In genomic region chr4:25313194-25313895, GRCh38 we compare ENCODE assay signal across 8 cellular contexts. TPM values are rescaled to one million over a fixed set of nuclear protein-coding genes. Genes with fewer than 3 reads are reported as not detected.
A peak's percentile ranks its signal among the peaks of the same experiment; 100 is the strongest.
DNase-seq lines count a peak whose midpoint lies in the region; ATAC-seq, FAIRE-seq and TF ChIP-seq lines count a peak whose summit lies in the region.

No MANE protein-coding gene starts in this region.

- no peaks in the 10 kb centered on the region for H3K27me3 ChIP-seq in A673 (replicated peaks; ENCODE audit: insufficient read depth, low read depth, low read length, poor library complexity)
- H3K27me3 ChIP-seq in K562 (ENCODE audit: control insufficient read depth in 2 of 2, insufficient read depth in 2 of 2, low read length in 2 of 2), result no peaks in the 10 kb centered on the region
- H3K27me3 ChIP-seq in lung (ENCODE audit: control insufficient read depth, insufficient read depth), result no peaks in the 10 kb centered on the region

- POLR2A ChIA-PET in A673 (lab: Charles Lee; ENCODE audit: low non-redundant PET), result no interaction called here
- POLR2A ChIA-PET in HEK293T (lab: Yijun Ruan, JAX), result interaction anchor here (1.0 to 1.7 kb wide), 6 partner anchors 8 to 152 kb away, joined by 3 to 7 read pairs (median 4); partner anchors contain the start of gene ANAPC4
- POLR2A ChIA-PET in K562 (lab: Yijun Ruan, JAX), result interaction anchor here (0.6 to 1.7 kb wide), 8 partner anchors 11 to 153 kb away, joined by 3 to 5 read pairs (median 4); partner anchors contain the start of gene SEPSECS

- TF ChIP-seq RAD21 in K562 (CRISPR knock-in tag; conservative IDR thresholded peaks at IDR 0.05 in 1 of 2, IDR thresholded peaks at IDR 0.05 in 1 of 2), result no peak

- H3K36me3 ChIP-seq in A673 (ENCODE audit: insufficient read depth, low read length, poor library complexity, severe bottlenecking) (peaks cover 4% of the 10 kb centered on the region), K562 (ENCODE audit: control insufficient read depth, insufficient read depth, low read length) (peaks cover 39% of the 10 kb centered on the region; the same call in 2 of the 3 replicates), lung (ENCODE audit: control insufficient read depth in 2 of 2, insufficient read depth in 2 of 2, low read length in 2 of 2) (peaks cover 1 to 4% of the 10 kb centered on the region in 2 donors)

- BruUV-seq in A673 (replicated peaks; lab: Mats Ljungman, UMichigan) (no TSS peak), K562 (replicated peaks; lab: Mats Ljungman, UMichigan) (no TSS peak)

- ATAC-seq in K562, result no peak
- ATAC-seq in lung (ENCODE audit: insufficient read depth, low FRiP score), result no peak
- no peak for ATAC-seq in HG03045 (IDR thresholded peaks at IDR 0.05; ENCODE audit: unreplicated experiment)
- no peak for ATAC-seq in GM18868 (IDR thresholded peaks at IDR 0.05; ENCODE audit: unreplicated experiment)

- no peaks in the 10 kb centered on the region for H3K9me1 ChIP-seq in K562 (ENCODE audit: control insufficient read depth, insufficient read depth, low read length)

- peak overlapping the region; percentile 85 for H3K27ac ChIP-seq in A673 (ENCODE audit: low read depth, low read length, poor library complexity, severe bottlenecking)
- H3K27ac ChIP-seq in K562 (ENCODE audit: extremely low read depth, low read depth, low read length), result peak overlapping the region; percentile 79
- H3K27ac ChIP-seq in lung (ENCODE audit: low read depth in 1 of 2, low read length in 1 of 2), result peak overlapping the region in 1 of 2 donors; percentile 82

- H3K9ac ChIP-seq in K562 (ENCODE audit: insufficient read depth in 1 of 2, low read depth in 2 of 2, low read length in 2 of 2), result peak overlapping the region; percentile 93 to 99

- H2AFZ ChIP-seq in K562 (ENCODE audit: low read depth, low read length), result peak overlapping the region; percentile 99

- intact Hi-C loops in A673 (cut with micrococcal nuclease; ENCODE audit: unreplicated experiment) (loop anchor here (5.0 kb wide), 1 partner anchor 81 kb away; the partner anchor contains the start of gene PI4K2B), K562 (cut with micrococcal nuclease) (loop anchor here (2.0 to 5.0 kb wide), 2 partner anchors 64 to 79 kb away; partner anchors contain the start of genes ANAPC4 and PI4K2B)

- no peaks in the 10 kb centered on the region for H4K20me1 ChIP-seq in K562 (replicated peaks; ENCODE audit: control insufficient read depth, insufficient read depth, low read length)

- whole genome bisulfite sequencing in K562 (ENCODE audit: insufficient coverage, low coverage, missing lambda C conversion rate), result 48% methylated on average over 23 of the region's 23 CpGs
- WGBS in lung, 2 donors, result 19 to 22% methylated on average over 23 of the region's 23 CpGs

- H3K4me3 ChIP-seq in A673 (ENCODE audit: low read depth, low read length, poor library complexity, severe bottlenecking) (peak overlapping the region; percentile 82), K562 (peak overlapping the region; percentile 67), lung (peak overlapping the region; percentile 98)

- in situ Hi-C loops in K562 (cut with MboI), result no loop called here

- no peak for TF ChIP-seq CTCF in A673 (conservative IDR thresholded peaks at IDR 0.05; ENCODE audit: low read depth, low read length)
- no peak for TF ChIP-seq CTCF in K562 (IDR thresholded peaks at IDR 0.05 in 2 of 3, conservative IDR thresholded peaks at IDR 0.05 in 1 of 3; ENCODE audit: insufficient read depth in 2 of 3, low read depth in 1 of 3, low read length in 3 of 3)
- no peak for TF ChIP-seq CTCF in lung (IDR thresholded peaks at IDR 0.05; ENCODE audit: control extremely low read depth, extremely low read depth)

- peak overlapping the region; percentile 90 for H3K4me2 ChIP-seq in K562 (ENCODE audit: insufficient read depth, low read length)

- peak; percentile 14 for DNase-seq in A673 (ENCODE audit: low spot score)
- peak; percentile 14 for DNase-seq in HEK293T (ENCODE audit: extremely low spot score)
- DNase-seq in K562 (ENCODE audit: extremely low read depth in 1 of 4, low spot score in 3 of 4), result no peak
- no peak for DNase-seq in lung (ENCODE audit: low spot score)
- no peak for DNase-seq in activated CD4-positive, alpha-beta T cell treated with anti-CD3 and anti-CD28 coated beads, Interleukin-2, amount 50 U/mL, for 4 hours
- no peak for DNase-seq in H54 (ENCODE audit: insufficient read length, low spot score)

- H3K4me1 ChIP-seq in A673 (ENCODE audit: insufficient read depth, low read length, poor library complexity, severe bottlenecking) (peaks cover 6% of the 10 kb centered on the region), K562 (replicated peaks in 1 of 2; ENCODE audit: control insufficient read depth in 2 of 2, insufficient read depth in 2 of 2, low read length in 2 of 2) (peaks cover 9 to 10% of the 10 kb centered on the region in 2 experiments; a peak in 4 of 5 replicates), lung (ENCODE audit: control insufficient read depth in 2 of 2, insufficient read depth in 2 of 2, low read length in 2 of 2) (peaks cover 5 to 6% of the 10 kb centered on the region in 2 donors)

- peaks cover 18% of the 10 kb centered on the region for H3K79me2 ChIP-seq in K562 (ENCODE audit: control insufficient read depth, insufficient read depth, low read length)

- H3K9me3 ChIP-seq in A673 (ENCODE audit: low read depth, low read length, poor library complexity, severe bottlenecking) (no peaks in the 10 kb centered on the region), K562 (replicated peaks; ENCODE audit: control insufficient read depth, insufficient read depth, low read depth, low read length) (no peaks in the 10 kb centered on the region), lung (ENCODE audit: control insufficient read depth in 2 of 2, insufficient read depth in 1 of 2, low read length in 1 of 2) (no peaks in the 10 kb centered on the region)

- no peak for TF ChIP-seq EP300 in K562 (IDR thresholded peaks at IDR 0.05; ENCODE audit: low read length)

- CTCF ChIA-PET in A673 (lab: Charles Lee), result interaction anchor here (1.1 to 1.6 kb wide), 2 partner anchors 8 to 78 kb away, joined by 6 to 8 read pairs; no protein-coding TSS in a partner anchor
- CTCF ChIA-PET in HEK293T (lab: Yijun Ruan, JAX), result interaction anchor here (0.6 to 1.5 kb wide), 9 partner anchors 10 to 472 kb away, joined by 3 to 10 read pairs (median 4); no protein-coding TSS in a partner anchor
- CTCF ChIA-PET in K562 (lab: Yijun Ruan, JAX; ENCODE audit: low intra/inter-chr PET ratio), result interaction anchor here (1.2 kb wide), 1 partner anchor 78 kb away, joined by 3 read pairs; no protein-coding TSS in a partner anchor

- FAIRE-seq in K562 (lab: Jason Lieb, UNC) (no peak), H54 (lab: Jason Lieb, UNC) (no peak)

- TF ChIP-seq POLR2A in K562 (conservative IDR thresholded peaks at IDR 0.05) (no peak), H54 (IDR thresholded peaks at IDR 0.05; ENCODE audit: low read depth, low read length) (no peak)

TF ChIP-seq in HEK293T, 16 proteins besides CTCF, POLR2A, EP300 and RAD21 (continues in another document):
- TF ChIP-seq ELF4 (IDR thresholded peaks at IDR 0.05) (no peak), FOXM1 (IDR thresholded peaks at IDR 0.05; ENCODE audit: borderline replicate concordance) (no peak), ARNT (IDR thresholded peaks at IDR 0.05) (no peak), SUZ12 (IDR thresholded peaks at IDR 0.05) (no peak), NFRKB (IDR thresholded peaks at IDR 0.05) (no peak), ZNF384 (IDR thresholded peaks at IDR 0.05) (no peak), CTBP1 (IDR thresholded peaks at IDR 0.05; ENCODE audit: borderline replicate concordance) (no peak), SP1 (IDR thresholded peaks at IDR 0.05) (no peak), TARDBP (IDR thresholded peaks at IDR 0.05) (no peak), L3MBTL2 (conservative IDR thresholded peaks at IDR 0.05) (no peak), FOXA1 (IDR thresholded peaks at IDR 0.05) (no peak), BHLHE40 (IDR thresholded peaks at IDR 0.05; ENCODE audit: borderline replicate concordance) (no peak), FOXK2 (IDR thresholded peaks at IDR 0.05) (no peak)

TF ChIP-seq in K562, 482 proteins besides CTCF, POLR2A, EP300 and RAD21:
- TF ChIP-seq SIN3A (IDR thresholded peaks at IDR 0.05; ENCODE audit: borderline replicate concordance in 2 of 2, control insufficient read depth in 1 of 2, low read depth in 2 of 2, low read length in 2 of 2) (0 out of 4 replicates have a peak, but pooled peaks of 1 of the 2 experiments have one; percentile 13), KLF13 (tag; IDR thresholded peaks at IDR 0.05; ENCODE audit: borderline replicate concordance, low read depth) (peak; percentile 64; the same call in 1 of the 2 replicates), MCM2 (IDR thresholded peaks at IDR 0.05; ENCODE audit: low read depth) (no peak), SMARCE1 (IDR thresholded peaks at IDR 0.05) (no peak)

RNA-seq across cellular contexts. Expression of gene ZCCHC4, which starts 0.8 kb away (rescaled TPM):
- total RNA-seq in A673 (2021), result 17.7 and 18.0 TPM in 2 replicates
- total RNA-seq in K562 (2011; cell fraction: chromatin; rRNA removed; ENCODE audit: low replicate concordance), result 29.2 and 64.5 TPM in 2 replicates
- 13.8 and 20.3 TPM in 2 replicates for total RNA-seq in K562 (2011; cell fraction: nucleolus; rRNA removed)
- 34.8 and 59.5 TPM in 2 replicates for total RNA-seq in K562 (2011; cell fraction: nucleoplasm; rRNA removed)
- 12.9 and 14.0 TPM in 2 replicates for total RNA-seq in K562 (2014; rRNA removed)
- 20.5 and 21.3 TPM in 2 replicates for total RNA-seq in K562 (2014; rRNA removed; fragmentation: Illumina TruSeq; extraction: Trizol)
- 18.1 and 19.0 TPM in 2 replicates for total RNA-seq in K562 (2015; rRNA removed; fragmentation: Illumina TruSeq; extraction: Trizol)
- 13.6 and 14.3 TPM in 2 replicates for total RNA-seq in K562 (2021)
- polyA plus RNA-seq in K562 (2011; rRNA removed), result 20.4 and 26.1 TPM in 2 replicates
- polyA plus RNA-seq in K562 (2011; cell fraction: cytosol; rRNA removed), result 6.8 and 13.3 TPM in 2 replicates
- polyA plus RNA-seq in K562 (2011; cell fraction: nucleus; rRNA removed), result 16.1 and 17.8 TPM in 2 replicates
- polyA plus RNA-seq in K562 (2012), result 8.6 and 9.2 TPM in 2 replicates
- polyA plus RNA-seq in K562 (2014; fragmentation: Illumina TruSeq; extraction: Trizol), result 16.4 and 17.6 TPM in 2 replicates
- polyA plus RNA-seq in K562 (2014; fragmentation: Nextera tagmentation; extraction: Ambion mirVana), result 1 to 10 TPM; 5.3 to 7.9 TPM
- 14.3 and 15.2 TPM in 2 replicates for polyA plus RNA-seq in K562 (2014; rRNA removed)
- polyA minus RNA-seq in K562 (2011; rRNA and poly(A)+ RNA removed), result 29.0 and 31.1 TPM in 2 replicates
- polyA minus RNA-seq in K562 (2011; cell fraction: cytosol; rRNA and poly(A)+ RNA removed), result 11.5 and 12.4 TPM in 2 replicates
- polyA minus RNA-seq in K562 (2011; cell fraction: nucleus; rRNA and poly(A)+ RNA removed), result 25.6 and 45.3 TPM in 2 replicates
- total RNA-seq in lung, result 10 to 100 TPM in 1 of 2 donors, 1 to 10 TPM in 1; 7.8 to 24.3 TPM
- 1 to 10 TPM; 4.3 to 7.5 TPM for polyA plus RNA-seq in lung

Comparison
In these comparisons a context has a peak if more than half of its experiments do, and no peak if none do; other contexts are left out.
1. DNase-seq: peak in A673 (single experiment) and HEK293T (single experiment); none in K562 (0 of 4), lung (single experiment), activated CD4-positive, alpha-beta T cell treated with anti-CD3 and anti-CD28 coated beads, Interleukin-2, amount 50 U/mL, for 4 hours (0 of 2) and H54 (single experiment).
2. Peak in every context shown above with its lines, with median percentiles within 50 percentile points of each other: H3K4me3 ChIP-seq.